8 cellular contexts compared by ENCODE assay signal in genomic region chr3:154018100-154018696, GRCh38.
DNase-seq lines count a peak whose midpoint lies in the region; ATAC-seq and TF ChIP-seq lines count a peak whose summit lies in the region.

No MANE protein-coding gene starts in this region.

- no peaks in the 10 kb centered on the region for H3K36me3 ChIP-seq in kidney epithelial cell (ENCODE audit: control insufficient read depth, insufficient read depth, low read length)

- DNase-seq in 8988T (peak; percentile 9), GM10266 (ENCODE audit: extremely low spot score) (peak; percentile 19), NCI-H524 (lab: John Stamatoyannopoulos, UW) (peak; percentile 28 to 47), activated T-cell treated with anti-CD3 and anti-CD28 coated beads for 48 hours (ENCODE audit: low read depth) (peak; percentile 9), kidney epithelial cell (ENCODE audit: low read depth) (no peak), OCI-M2 (lab: John Stamatoyannopoulos, UW; ENCODE audit: unreplicated experiment) (no peak)

- TF ChIP-seq CTCF in GM10266 (IDR thresholded peaks at IDR 0.05; ENCODE audit: control insufficient read depth, insufficient read depth, low read depth, missing control alignments) (peak; percentile 72), kidney epithelial cell (IDR thresholded peaks at IDR 0.05; ENCODE audit: insufficient read depth, low read length, poor library complexity, severe bottlenecking) (peak; percentile 65)

- ATAC-seq in HG02759 (IDR thresholded peaks at IDR 0.05; ENCODE audit: unreplicated experiment) (peak; percentile 76), HG03135 (IDR thresholded peaks at IDR 0.05; ENCODE audit: unreplicated experiment) (no peak)

- no peaks in the 10 kb centered on the region for H3K27me3 ChIP-seq in kidney epithelial cell (ENCODE audit: control insufficient read depth, insufficient read depth, low read length)

- no peak overlapping the region for H3K4me3 ChIP-seq in kidney epithelial cell (ENCODE audit: low read depth, low read length)

Comparison
In these comparisons a context has a peak if more than half of its experiments do, and no peak if none do; other contexts are left out.
1. DNase-seq: peak in 8988T (single experiment), GM10266 (single experiment), NCI-H524 (2 of 2) and activated T-cell treated with anti-CD3 and anti-CD28 coated beads for 48 hours (single experiment); none in kidney epithelial cell (single experiment) and OCI-M2 (single experiment).